8 cellular contexts compared by ENCODE assay signal in genomic region chr3:187000711-187001151, GRCh38.
DNase-seq lines count a peak whose midpoint lies in the region; ATAC-seq and TF ChIP-seq lines count a peak whose summit lies in the region.

No MANE protein-coding gene starts in this region.

- H3K36me3 ChIP-seq in tibial artery, result peaks cover 0 to 4% (median 0%) of the 10 kb centered on the region in 3 donors

- ATAC-seq in CD4-positive, alpha-beta T cell (ENCODE audit: poor library complexity), result no peak
- ATAC-seq in GM19438 (IDR thresholded peaks at IDR 0.05; ENCODE audit: low read depth, unreplicated experiment) (peak; percentile 54), HG03196 (IDR thresholded peaks at IDR 0.05; ENCODE audit: unreplicated experiment) (peak; percentile 70)

- no peak overlapping the region for H3K27ac ChIP-seq in CD4-positive, alpha-beta T cell (ENCODE audit: low read depth, low read length)
- no peak overlapping the region for H3K27ac ChIP-seq in tibial artery

- H3K4me3 ChIP-seq in tibial artery, result no peak overlapping the region

- no peaks in the 10 kb centered on the region for H3K9me3 ChIP-seq in CD4-positive, alpha-beta T cell (ENCODE audit: control insufficient read depth, low read length)
- no peaks in the 10 kb centered on the region for H3K9me3 ChIP-seq in tibial artery

- no peak for DNase-seq in CD4-positive, alpha-beta T cell
- DNase-seq in activated T-helper 2 cell treated with anti-CD3 and anti-CD28 coated beads, Interferon-gamma antibody, Interleukin-2, Interleukin-4, amounts not matched to agents 10 μg/mL and 5 μg/mL and 100 μg/mL, durations not matched to agents 14 hours and 24 hours and 36 hours (ENCODE audit: low spot score), result no peak
- DNase-seq in superior temporal gyrus (ENCODE audit: extremely low spot score) (no peak), tibial artery (no peak), D341Med (ENCODE audit: low spot score) (no peak), Calu3 (no peak)

- intact Hi-C loops in CD4-positive, alpha-beta T cell (cut with DNase I, micrococcal nuclease), result loop anchor here (2.0 to 5.0 kb wide), 2 partner anchors 24 to 42 kb away; no protein-coding TSS in a partner anchor
- intact Hi-C loops in activated T-helper 2 cell treated with anti-CD3 and anti-CD28 coated beads, Interferon-gamma antibody, Interleukin-2, Interleukin-4, amounts not matched to agents 10 μg/mL and 5 μg/mL and 100 μg/mL, durations not matched to agents 14 hours and 24 hours and 36 hours (cut with micrococcal nuclease), result loop anchor here (1.0 to 2.0 kb wide), 6 partner anchors 40 to 174 kb away; no protein-coding TSS in a partner anchor
- intact Hi-C loops in tibial artery (cut with DNase I; ENCODE audit: low total_unique reads), result no loop called here
- intact Hi-C loops in Calu3 (cut with micrococcal nuclease; ENCODE audit: unreplicated experiment), result no loop called here

- peak overlapping the region; percentile 72 for H3K27ac Mint-ChIP-seq in CD4-positive, alpha-beta T cell
- H3K27ac Mint-ChIP-seq in activated T-helper 2 cell treated with anti-CD3 and anti-CD28 coated beads, Interferon-gamma antibody, Interleukin-2, Interleukin-4, amounts not matched to agents 10 μg/mL and 5 μg/mL and 100 μg/mL, durations not matched to agents 14 hours and 24 hours and 36 hours, result peak overlapping the region; percentile 73
- H3K27ac Mint-ChIP-seq in Calu3 (ENCODE audit: unreplicated experiment), result no peak overlapping the region

- H3K4me1 ChIP-seq in tibial artery, result peaks cover 0 to 44% (median 5%) of the 10 kb centered on the region in 4 donors

- no peak for TF ChIP-seq CTCF in CD4-positive, alpha-beta T cell (IDR thresholded peaks at IDR 0.05)
- TF ChIP-seq CTCF in tibial artery (IDR thresholded peaks at IDR 0.05) (no peak), Calu3 (IDR thresholded peaks at IDR 0.05; ENCODE audit: unreplicated experiment) (no peak)

- H3K4me1 Mint-ChIP-seq in CD4-positive, alpha-beta T cell (ENCODE audit: low read depth), result peaks cover 74% of the 10 kb centered on the region
- H3K4me1 Mint-ChIP-seq in activated T-helper 2 cell treated with anti-CD3 and anti-CD28 coated beads, Interferon-gamma antibody, Interleukin-2, Interleukin-4, amounts not matched to agents 10 μg/mL and 5 μg/mL and 100 μg/mL, durations not matched to agents 14 hours and 24 hours and 36 hours (ENCODE audit: low read depth), result peaks cover 66% of the 10 kb centered on the region
- H3K4me1 Mint-ChIP-seq in Calu3 (ENCODE audit: low read depth, unreplicated experiment), result no peaks in the 10 kb centered on the region

- H3K9me3 Mint-ChIP-seq in CD4-positive, alpha-beta T cell, result no peaks in the 10 kb centered on the region
- peaks cover 12% of the 10 kb centered on the region for H3K9me3 Mint-ChIP-seq in activated T-helper 2 cell treated with anti-CD3 and anti-CD28 coated beads, Interferon-gamma antibody, Interleukin-2, Interleukin-4, amounts not matched to agents 10 μg/mL and 5 μg/mL and 100 μg/mL, durations not matched to agents 14 hours and 24 hours and 36 hours
- peaks cover 3% of the 10 kb centered on the region for H3K9me3 Mint-ChIP-seq in Calu3 (ENCODE audit: low read depth, unreplicated experiment)

- H3K27me3 Mint-ChIP-seq in CD4-positive, alpha-beta T cell, result no peaks in the 10 kb centered on the region
- no peaks in the 10 kb centered on the region for H3K27me3 Mint-ChIP-seq in activated T-helper 2 cell treated with anti-CD3 and anti-CD28 coated beads, Interferon-gamma antibody, Interleukin-2, Interleukin-4, amounts not matched to agents 10 μg/mL and 5 μg/mL and 100 μg/mL, durations not matched to agents 14 hours and 24 hours and 36 hours (ENCODE audit: low read depth)
- H3K27me3 Mint-ChIP-seq in Calu3 (ENCODE audit: unreplicated experiment), result no peaks in the 10 kb centered on the region

- CTCF ChIA-PET in CD4-positive, alpha-beta T cell (lab: Charles Lee), result no interaction called here
- CTCF ChIA-PET in Calu3 (lab: Charles Lee), result no interaction called here

- H3K4me3 Mint-ChIP-seq in CD4-positive, alpha-beta T cell, result peak overlapping the region; percentile 11
- peak overlapping the region; percentile 10 for H3K4me3 Mint-ChIP-seq in activated T-helper 2 cell treated with anti-CD3 and anti-CD28 coated beads, Interferon-gamma antibody, Interleukin-2, Interleukin-4, amounts not matched to agents 10 μg/mL and 5 μg/mL and 100 μg/mL, durations not matched to agents 14 hours and 24 hours and 36 hours (ENCODE audit: low read depth)
- H3K4me3 Mint-ChIP-seq in Calu3 (ENCODE audit: low read depth, unreplicated experiment), result no peak overlapping the region

- no peaks in the 10 kb centered on the region for H3K27me3 ChIP-seq in CD4-positive, alpha-beta T cell (ENCODE audit: control insufficient read depth, insufficient read depth, low read length)
- no peaks in the 10 kb centered on the region for H3K27me3 ChIP-seq in tibial artery

- no TSS peak for BruUV-seq in Calu3 (replicated peaks; lab: Mats Ljungman, UMichigan)

- H3K36me3 Mint-ChIP-seq in CD4-positive, alpha-beta T cell (ENCODE audit: low read depth), result peaks cover 50% of the 10 kb centered on the region
- peaks cover 63% of the 10 kb centered on the region for H3K36me3 Mint-ChIP-seq in activated T-helper 2 cell treated with anti-CD3 and anti-CD28 coated beads, Interferon-gamma antibody, Interleukin-2, Interleukin-4, amounts not matched to agents 10 μg/mL and 5 μg/mL and 100 μg/mL, durations not matched to agents 14 hours and 24 hours and 36 hours (ENCODE audit: low read depth)
- H3K36me3 Mint-ChIP-seq in Calu3 (ENCODE audit: insufficient read depth, unreplicated experiment), result no peaks in the 10 kb centered on the region

- POLR2A ChIA-PET in CD4-positive, alpha-beta T cell (lab: Charles Lee), result interaction anchor here (0.8 kb wide), 1 partner anchor 1063 kb away, joined by 3 read pairs; no protein-coding TSS in a partner anchor

Comparison
In these comparisons a context has a peak if more than half of its experiments do, and no peak if none do; other contexts are left out.
1. intact Hi-C loops: an anchor here in CD4-positive, alpha-beta T cell (2.0 to 5.0 kb wide) and activated T-helper 2 cell treated with anti-CD3 and anti-CD28 coated beads, Interferon-gamma antibody, Interleukin-2, Interleukin-4, amounts not matched to agents 10 μg/mL and 5 μg/mL and 100 μg/mL, durations not matched to agents 14 hours and 24 hours and 36 hours (1.0 to 2.0 kb wide); none called in tibial artery and Calu3.